11 cellular contexts compared by ENCODE assay signal in the genomic region with DNA sequence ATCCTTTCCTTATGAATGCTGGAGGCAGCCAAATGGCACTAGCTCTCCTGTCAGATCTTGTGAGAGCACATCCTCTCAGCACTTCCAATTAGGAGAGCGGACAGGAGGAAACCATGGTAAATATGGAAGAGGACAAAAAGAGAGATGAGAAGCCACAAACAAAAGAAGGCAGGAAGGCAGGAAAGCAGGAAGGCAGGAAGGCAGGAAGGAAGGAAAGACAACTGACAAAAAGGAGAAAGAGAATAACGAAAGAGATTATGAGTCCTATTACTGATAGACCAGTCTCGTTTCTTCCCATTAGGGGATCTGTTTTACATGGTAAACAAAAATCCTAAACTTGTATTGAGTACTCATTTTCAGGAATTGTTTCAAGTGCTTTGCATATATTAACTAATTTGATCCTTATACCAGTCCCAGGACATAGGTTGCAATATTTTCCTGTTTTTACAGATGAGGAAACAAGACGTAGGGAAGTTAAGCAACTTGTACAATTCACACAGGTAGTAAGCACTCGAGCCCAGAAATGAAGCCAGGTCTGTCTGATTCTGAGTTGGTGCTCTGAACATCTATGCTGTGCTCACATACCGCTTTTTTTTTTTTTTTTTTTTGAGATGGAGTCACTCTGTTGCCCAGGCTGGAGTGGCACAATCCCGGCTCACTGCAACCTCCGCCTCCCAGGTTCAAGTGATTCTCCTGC. TPM values are rescaled to one million over a fixed set of nuclear protein-coding genes. Genes with fewer than 3 reads are reported as not detected.
DNase-seq lines count a peak whose midpoint lies in the region; ATAC-seq and TF ChIP-seq lines count a peak whose summit lies in the region.
"Had no signal": no experiment of that assay in that cellular context is flagged by ENCODE, and none has a peak within 500 bp of the region (broad histone marks: within the 10 kb centered on the region; RNA-seq: fewer than 3 reads in every experiment).

No MANE protein-coding gene starts in this region.

- H3F3A ChIP-seq in SK-N-SH (replicated peaks; ENCODE audit: insufficient read depth) = no peaks in the 10 kb centered on the region

- H3K27ac ChIP-seq in OCI-LY3 (ENCODE audit: low read length) (peak overlapping the region; percentile 93), spleen (peak overlapping the region in 7 of 8 donors; percentile 54 to 93 (median 91)), SK-N-SH (ENCODE audit: low read depth in 2 of 2, low read length in 1 of 2) (no peak overlapping the region)
- H3K27ac ChIP-seq: thoracic aorta had no signal

- H3K4me1 ChIP-seq in OCI-LY3 (ENCODE audit: low read length) (peaks cover 38% of the 10 kb centered on the region), spleen (peaks cover 5 to 96% (median 57%) of the 10 kb centered on the region in 6 donors), SK-N-SH (ENCODE audit: control insufficient read depth in 1 of 2, insufficient read depth in 2 of 2, low read depth in 1 of 2, low read length in 1 of 2) (no peaks in the 10 kb centered on the region)

- no peak for DNase-seq in activated T-cell treated with anti-CD3 and anti-CD28 coated beads, Interleukin-2, amount 50 U/mL, for 24 hours
- DNase-seq in activated T-cell treated with anti-CD3 and anti-CD28 coated beads, Interleukin-2, amount 50 U/mL, for 1 hour = no peak
- no peak for DNase-seq in central memory CD8-positive, alpha-beta T cell (ENCODE audit: low spot score in 2 of 2)
- no peak for DNase-seq in spleen
- DNase-seq in SK-N-SH = no peak
- no peak for DNase-seq in omental fat pad (ENCODE audit: low spot score)
- DNase-seq: HFFc6, mesendoderm had no signal

- TF ChIP-seq RAD21 in SK-N-SH (IDR thresholded peaks at IDR 0.05; ENCODE audit: low read length) = no peak

- TF ChIP-seq EP300 in SK-N-SH (IDR thresholded peaks at IDR 0.05; ENCODE audit: borderline replicate concordance in 1 of 2, low read depth in 1 of 2, low read length in 1 of 2) = no peak

- H3K27ac Mint-ChIP-seq in activated T-cell treated with anti-CD3 and anti-CD28 coated beads, Interleukin-2, amount 50 U/mL, for 24 hours = peak overlapping the region; percentile 99
- H3K27ac Mint-ChIP-seq in central memory CD8-positive, alpha-beta T cell (ENCODE audit: low read depth) = peak overlapping the region; percentile 80
- H3K27ac Mint-ChIP-seq: HFFc6 had no signal

- TF ChIP-seq POLR2A in spleen (IDR thresholded peaks at IDR 0.05) = no peak

- no peak for TF ChIP-seq CTCF in OCI-LY3 (IDR thresholded peaks at IDR 0.05; ENCODE audit: low read depth, low read length)
- TF ChIP-seq CTCF in spleen (IDR thresholded peaks at IDR 0.05 in 8 of 11, conservative IDR thresholded peaks at IDR 0.05 in 3 of 11) = no peak
- no peak for TF ChIP-seq CTCF in SK-N-SH (IDR thresholded peaks at IDR 0.05)
- no peak for TF ChIP-seq CTCF in omental fat pad (IDR thresholded peaks at IDR 0.05)

- no peak overlapping the region for H2AFZ ChIP-seq in OCI-LY3 (ENCODE audit: low read depth, low read length)
- H2AFZ ChIP-seq in SK-N-SH (ENCODE audit: low read depth) = no peak overlapping the region

- H3K4me1 Mint-ChIP-seq in activated T-cell treated with anti-CD3 and anti-CD28 coated beads, Interleukin-2, amount 50 U/mL, for 24 hours (ENCODE audit: low read depth) = peaks cover 63% of the 10 kb centered on the region
- H3K4me1 Mint-ChIP-seq in central memory CD8-positive, alpha-beta T cell = peaks cover 67% of the 10 kb centered on the region

- H3K4me2 ChIP-seq in OCI-LY3 (ENCODE audit: low read length) = peak overlapping the region; percentile 86
- H3K4me2 ChIP-seq in SK-N-SH = no peak overlapping the region

- no peaks in the 10 kb centered on the region for H3K27me3 Mint-ChIP-seq in activated T-cell treated with anti-CD3 and anti-CD28 coated beads, Interleukin-2, amount 50 U/mL, for 24 hours
- H3K27me3 Mint-ChIP-seq in central memory CD8-positive, alpha-beta T cell = no peaks in the 10 kb centered on the region

- no peaks in the 10 kb centered on the region for H3K9me2 ChIP-seq in SK-N-SH

- peaks cover 73% of the 10 kb centered on the region for H3K36me3 Mint-ChIP-seq in activated T-cell treated with anti-CD3 and anti-CD28 coated beads, Interleukin-2, amount 50 U/mL, for 24 hours (ENCODE audit: low read depth)
- H3K36me3 Mint-ChIP-seq in central memory CD8-positive, alpha-beta T cell (ENCODE audit: insufficient read depth) = peaks cover 8% of the 10 kb centered on the region

- H3K36me3 ChIP-seq in OCI-LY3 (replicated peaks; ENCODE audit: low read depth, low read length) (peaks cover 56% of the 10 kb centered on the region), spleen (no peaks in the 10 kb centered on the region), SK-N-SH (replicated peaks in 1 of 2; ENCODE audit: control insufficient read depth in 1 of 2, insufficient read depth in 2 of 2, low read length in 1 of 2) (no peaks in the 10 kb centered on the region)
- H3K36me3 ChIP-seq: thoracic aorta had no signal

- intact Hi-C loops in spleen (cut with DNase I; ENCODE audit: low total_unique reads) = no loop called here

- H4K20me1 ChIP-seq in OCI-LY3 (ENCODE audit: insufficient read depth, low read length) (peaks cover 36% of the 10 kb centered on the region), SK-N-SH (ENCODE audit: insufficient read depth) (no peaks in the 10 kb centered on the region)

- H3K27me3 ChIP-seq in OCI-LY3 (ENCODE audit: low read depth, low read length) (no peaks in the 10 kb centered on the region), spleen (replicated peaks in 1 of 7) (no peaks in the 10 kb centered on the region), SK-N-SH (ENCODE audit: insufficient read depth) (no peaks in the 10 kb centered on the region)

- H3K9me3 ChIP-seq in OCI-LY3 (ENCODE audit: insufficient read depth, low read length) (peaks cover 5% of the 10 kb centered on the region; the same call in 1 of the 2 replicates), spleen (no peaks in the 10 kb centered on the region), SK-N-SH (no peaks in the 10 kb centered on the region)
- H3K9me3 ChIP-seq: thoracic aorta had no signal

- POLR2A ChIA-PET in SK-N-SH (lab: Yijun Ruan, JAX) = no interaction called here

- H3K4me3 Mint-ChIP-seq in activated T-cell treated with anti-CD3 and anti-CD28 coated beads, Interleukin-2, amount 50 U/mL, for 24 hours = peak overlapping the region; percentile 93
- peak overlapping the region; percentile 81 for H3K4me3 Mint-ChIP-seq in central memory CD8-positive, alpha-beta T cell
- H3K4me3 Mint-ChIP-seq: HFFc6 had no signal

- CTCF ChIA-PET in SK-N-SH (lab: Yijun Ruan, JAX) = no interaction called here

- H3K4me3 ChIP-seq in OCI-LY3 (ENCODE audit: low read length) (peak overlapping the region; percentile 80), spleen (peak overlapping the region in 3 of 8 donors; percentile 7 to 67 (median 41)), SK-N-SH (ENCODE audit: low read depth in 2 of 2, low read length in 1 of 2) (no peak overlapping the region)
- H3K4me3 ChIP-seq: thoracic aorta had no signal

- peak overlapping the region; percentile 96 for H3K9ac ChIP-seq in OCI-LY3 (ENCODE audit: low read length)
- no peak overlapping the region for H3K9ac ChIP-seq in SK-N-SH

- peaks cover 9% of the 10 kb centered on the region for H3K9me3 Mint-ChIP-seq in activated T-cell treated with anti-CD3 and anti-CD28 coated beads, Interleukin-2, amount 50 U/mL, for 24 hours
- no peaks in the 10 kb centered on the region for H3K9me3 Mint-ChIP-seq in central memory CD8-positive, alpha-beta T cell
- H3K9me3 Mint-ChIP-seq: HFFc6 had no signal

- WGBS in spleen, 5 donors = 42 to 68% (median 51%) methylated on average over 8 of the region's 8 CpGs
- 72% methylated on average over 8 of the region's 8 CpGs for WGBS in SK-N-SH (ENCODE audit: low lambda C conversion rate)

- H3K79me2 ChIP-seq in OCI-LY3 (ENCODE audit: low read length) = peaks cover 96% of the 10 kb centered on the region
- no peaks in the 10 kb centered on the region for H3K79me2 ChIP-seq in SK-N-SH (ENCODE audit: insufficient read depth)

- no peak for ATAC-seq in central memory CD8-positive, alpha-beta T cell (replicated peaks; ENCODE audit: extremely low read depth, poor library complexity, severe bottlenecking)
- ATAC-seq in omental fat pad (ENCODE audit: low FRiP score) (no peak), GM19397 (IDR thresholded peaks at IDR 0.05; ENCODE audit: unreplicated experiment) (no peak)

TF ChIP-seq in SK-N-SH, 30 proteins besides CTCF, POLR2A, EP300 and RAD21 (continues in another document):
- TF ChIP-seq JUND (IDR thresholded peaks at IDR 0.05) (no peak), FOXJ3 (CRISPR knock-in tag; IDR thresholded peaks at IDR 0.05) (no peak), CHD2 (IDR thresholded peaks at IDR 0.05; ENCODE audit: low read length, partially characterized antibody) (no peak), RXRA (IDR thresholded peaks at IDR 0.05; ENCODE audit: borderline replicate concordance, low read depth) (no peak)
- TF ChIP-seq, protein P1, sequence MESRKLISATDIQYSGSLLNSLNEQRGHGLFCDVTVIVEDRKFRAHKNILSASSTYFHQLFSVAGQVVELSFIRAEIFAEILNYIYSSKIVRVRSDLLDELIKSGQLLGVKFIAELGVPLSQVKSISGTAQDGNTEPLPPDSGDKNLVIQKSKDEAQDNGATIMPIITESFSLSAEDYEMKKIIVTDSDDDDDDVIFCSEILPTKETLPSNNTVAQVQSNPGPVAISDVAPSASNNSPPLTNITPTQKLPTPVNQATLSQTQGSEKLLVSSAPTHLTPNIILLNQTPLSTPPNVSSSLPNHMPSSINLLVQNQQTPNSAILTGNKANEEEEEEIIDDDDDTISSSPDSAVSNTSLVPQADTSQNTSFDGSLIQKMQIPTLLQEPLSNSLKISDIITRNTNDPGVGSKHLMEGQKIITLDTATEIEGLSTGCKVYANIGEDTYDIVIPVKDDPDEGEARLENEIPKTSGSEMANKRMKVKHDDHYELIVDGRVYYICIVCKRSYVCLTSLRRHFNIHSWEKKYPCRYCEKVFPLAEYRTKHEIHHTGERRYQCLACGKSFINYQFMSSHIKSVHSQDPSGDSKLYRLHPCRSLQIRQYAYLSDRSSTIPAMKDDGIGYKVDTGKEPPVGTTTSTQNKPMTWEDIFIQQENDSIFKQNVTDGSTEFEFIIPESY (IDR thresholded peaks at IDR 0.05; ENCODE audit: borderline replicate concordance, low read depth) = no peak
- TF ChIP-seq, protein P2, sequence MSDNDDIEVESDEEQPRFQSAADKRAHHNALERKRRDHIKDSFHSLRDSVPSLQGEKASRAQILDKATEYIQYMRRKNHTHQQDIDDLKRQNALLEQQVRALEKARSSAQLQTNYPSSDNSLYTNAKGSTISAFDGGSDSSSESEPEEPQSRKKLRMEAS (IDR thresholded peaks at IDR 0.05; ENCODE audit: low read depth) = no peak

RNA-seq across cellular contexts. Expression of a gene that starts 4.2 kb away (rescaled TPM):
- total RNA-seq in spleen (100 to 1,000 TPM in 2 of 7 donors, 10 to 100 TPM in 5; 34.4 to 180 (median 69.7) TPM), omental fat pad (10 to 100 TPM in 3 of 4 donors, 1 to 10 TPM in 1; 1.8 to 20.4 (median 16.1) TPM)
- polyA plus RNA-seq in spleen (10 to 100 TPM; 47.2 to 55.5 (median 52.9) TPM), SK-N-SH (2012; rRNA removed) (0.08 and 0.16 TPM in 2 replicates)
- 0.05 and 0.06 TPM in 2 replicates for polyA plus RNA-seq in SK-N-SH (2012; cell fraction: cytosol; rRNA removed)
- polyA plus RNA-seq in SK-N-SH (2012; cell fraction: nucleus; rRNA removed) = 0.11 TPM in 1 of 2 replicates, not detected in the other

Comparison
In these comparisons a context has a peak if more than half of its experiments do, and no peak if none do; other contexts are left out.
1. H3K27ac ChIP-seq: peak in OCI-LY3 (single experiment) and spleen (7 of 8); none in SK-N-SH (0 of 2).